In the genomic region with DNA sequence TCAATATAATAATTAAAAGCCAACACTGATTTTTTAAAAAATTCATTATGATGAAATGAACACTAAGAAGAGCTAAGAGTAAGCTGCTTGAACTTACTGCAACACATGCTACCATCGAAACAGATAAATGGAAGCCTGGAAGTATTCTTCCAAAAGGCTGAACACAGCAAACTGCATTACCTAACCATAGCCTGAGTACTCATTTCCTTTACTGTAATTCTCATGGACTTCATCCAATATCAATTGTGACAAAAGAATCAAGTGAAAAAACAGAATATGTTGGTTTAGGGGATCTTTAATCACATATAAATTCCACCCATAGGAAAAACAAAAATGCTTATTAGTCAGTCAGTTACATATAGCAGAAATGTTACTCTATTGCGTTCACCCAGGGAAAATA, we compare ENCODE assay signal across 15 cellular contexts.
"Had no signal": no experiment of that assay in that cellular context is flagged by ENCODE, and none has a peak within 500 bp of the region (broad histone marks: within the 10 kb centered on the region; RNA-seq: fewer than 3 reads in every experiment).

No MANE protein-coding gene starts in this region.

- H3K27ac Mint-ChIP-seq: immature natural killer cell; nephron progenitor cell; stimulated activated naive B cell treated with anti-CD40 and anti-IgM and Interleukin-4, amounts not matched to agents 10 μg/mL and 1 μg/mL and 100 μg/mL, for 72 hours; stimulated activated naive CD8-positive, alpha-beta T cell treated with anti-CD3 and anti-CD28 coated beads, Interleukin-15, amount 100 ng/mL, for 72 hours had no signal

- H3K27me3 Mint-ChIP-seq: naive thymus-derived CD4-positive, alpha-beta T cell; stimulated activated naive B cell treated with anti-CD40 and anti-IgM and Interleukin-4, amounts not matched to agents 10 μg/mL and 1 μg/mL and 100 μg/mL, for 72 hours; stimulated activated naive CD8-positive, alpha-beta T cell treated with anti-CD3 and anti-CD28 coated beads, Interleukin-15, amount 100 ng/mL, for 72 hours had no signal

- ATAC-seq: esophagus mucosa; foreskin keratinocyte; naive thymus-derived CD4-positive, alpha-beta T cell; stimulated activated naive B cell treated with anti-CD40 and anti-IgM and Interleukin-4, amounts not matched to agents 10 μg/mL and 1 μg/mL and 100 μg/mL, for 72 hours; stimulated activated naive CD8-positive, alpha-beta T cell treated with anti-CD3 and anti-CD28 coated beads, Interleukin-15, amount 100 ng/mL, for 72 hours had no signal

- H3K4me1 ChIP-seq: foreskin keratinocyte, right atrium auricular region, sigmoid colon had no signal

- H3K27ac ChIP-seq: foreskin keratinocyte, right atrium auricular region, sigmoid colon, skin epidermis had no signal

- H3K27me3 ChIP-seq: foreskin keratinocyte, right atrium auricular region, sigmoid colon had no signal

- DNase-seq: central memory CD4-positive, alpha-beta T cell; foreskin keratinocyte; immature natural killer cell; mammary epithelial cell; naive thymus-derived CD4-positive, alpha-beta T cell; nephron progenitor cell; posterior cingulate gyrus; sigmoid colon; stimulated activated CD4-positive, alpha-beta T cell treated with anti-CD3 and anti-CD28 coated beads, Interleukin-2, amount 100 ng/mL, for 24 hours; stimulated activated CD4-positive, alpha-beta T cell treated with anti-CD3 and anti-CD28 coated beads, Interleukin-4, amount 100 ng/mL, for 4 hours; stimulated activated naive B cell treated with anti-CD40 and anti-IgM and Interleukin-4, amounts not matched to agents 10 μg/mL and 1 μg/mL and 100 μg/mL, for 72 hours; stimulated activated naive CD8-positive, alpha-beta T cell treated with anti-CD3 and anti-CD28 coated beads, Interleukin-15, amount 100 ng/mL, for 72 hours had no signal

- H3K4me3 ChIP-seq: right atrium auricular region, sigmoid colon, skin epidermis had no signal

- H3K4me1 Mint-ChIP-seq: immature natural killer cell; naive thymus-derived CD4-positive, alpha-beta T cell; nephron progenitor cell; stimulated activated naive CD8-positive, alpha-beta T cell treated with anti-CD3 and anti-CD28 coated beads, Interleukin-15, amount 100 ng/mL, for 72 hours had no signal

- H3K4me3 Mint-ChIP-seq: immature natural killer cell; naive thymus-derived CD4-positive, alpha-beta T cell; nephron progenitor cell; stimulated activated naive B cell treated with anti-CD40 and anti-IgM and Interleukin-4, amounts not matched to agents 10 μg/mL and 1 μg/mL and 100 μg/mL, for 72 hours; stimulated activated naive CD8-positive, alpha-beta T cell treated with anti-CD3 and anti-CD28 coated beads, Interleukin-15, amount 100 ng/mL, for 72 hours had no signal

- H3K9me3 ChIP-seq: right atrium auricular region, sigmoid colon had no signal
